14 cellular contexts compared by ENCODE assay signal in the genomic region with DNA sequence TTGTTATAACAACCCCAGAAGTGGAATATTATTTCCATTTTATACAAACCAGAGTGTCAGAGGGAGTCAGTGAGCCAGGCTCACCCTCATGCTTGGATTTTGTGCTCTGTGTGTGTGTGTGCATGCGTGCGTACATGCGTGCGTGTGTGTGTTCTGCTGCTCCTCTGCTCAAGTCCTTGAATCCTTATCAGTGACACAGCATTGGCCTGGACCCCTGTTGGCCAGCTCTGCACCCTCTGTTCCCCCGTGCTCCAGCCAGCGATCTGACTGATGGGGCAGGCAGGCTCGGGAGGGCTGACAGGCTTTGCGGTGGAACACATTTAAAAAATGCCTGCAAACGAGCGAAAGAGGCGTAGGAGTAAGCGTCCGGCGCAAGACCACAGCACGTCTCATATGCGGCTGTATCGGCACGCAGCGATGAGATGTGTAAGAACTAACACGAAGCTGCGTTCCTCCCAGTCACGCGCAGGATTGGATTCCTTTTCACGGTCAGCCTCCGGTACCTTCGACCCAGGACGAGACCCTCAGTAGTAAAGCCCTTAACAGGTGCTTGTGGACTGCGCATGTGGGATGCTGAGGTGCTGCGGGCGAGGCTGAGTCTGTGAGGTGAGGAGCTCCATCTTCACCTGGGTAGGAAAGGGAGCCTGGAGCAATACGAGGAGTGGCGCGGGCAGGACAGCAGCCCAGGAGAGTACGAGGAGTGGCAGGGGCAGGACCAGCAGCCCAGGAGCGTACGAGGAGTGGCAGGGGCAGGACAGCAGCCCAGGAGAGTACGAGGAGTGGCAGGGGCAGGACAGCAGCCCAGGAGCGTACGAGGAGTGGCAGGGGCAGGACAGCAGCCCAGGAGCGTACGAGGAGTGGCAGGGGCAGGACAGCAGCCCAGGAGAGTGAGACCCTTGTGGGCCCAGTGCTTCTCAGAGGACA.
DNase-seq lines count a peak whose midpoint lies in the region; ATAC-seq, FAIRE-seq and TF ChIP-seq lines count a peak whose summit lies in the region.
"Had no signal": no experiment of that assay in that cellular context is flagged by ENCODE, and none has a peak within 500 bp of the region (broad histone marks: within the 10 kb centered on the region; RNA-seq: fewer than 3 reads in every experiment).

No MANE protein-coding gene starts in this region.

- TF ChIP-seq RAD21 in GM12878 (IDR thresholded peaks at IDR 0.05; ENCODE audit: insufficient read depth, low read depth, low read length), result no peak

- H3K36me3 ChIP-seq in GM23338 (ENCODE audit: insufficient read depth) (no peaks in the 10 kb centered on the region), GM12878 (ENCODE audit: control insufficient read depth in 2 of 2, insufficient read depth in 2 of 2, low read length in 1 of 2) (peaks cover 0 to 2% of the 10 kb centered on the region in 2 experiments; a peak in 2 of 4 replicates), left lung (peaks cover 0 to 6% of the 10 kb centered on the region in 2 donors), brain microvascular endothelial cell (replicated peaks) (no peaks in the 10 kb centered on the region)

- H3K27ac ChIP-seq in GM23338 (ENCODE audit: low read depth) (no peak overlapping the region), GM12878 (ENCODE audit: control insufficient read depth, insufficient read depth) (no peak overlapping the region), left lung (no peak overlapping the region), brain microvascular endothelial cell (no peak overlapping the region)
- H3K27ac ChIP-seq: HL-60 had no signal

- RAD21 ChIA-PET in GM12878 (lab: Charles Lee; ENCODE audit: unreplicated experiment), result no interaction called here

- SMC1A ChIA-PET in GM12878 (lab: Charles Lee; ENCODE audit: uncharacterized antibody, unreplicated experiment), result interaction anchor here (2.2 kb wide), 1 partner anchor 34 kb away, joined by 4 read pairs; no protein-coding TSS in a partner anchor

- ATAC-seq in GM23338 (no peak), GM12878 (no peak), left lung (peak; percentile 65)
- ATAC-seq in stimulated activated memory B cell treated with anti-CD40 and anti-IgM and Interleukin-4, amounts not matched to agents 10 μg/mL and 1 μg/mL and 100 μg/mL, for 72 hours, result no peak
- ATAC-seq: CD8-positive, alpha-beta T cell had no signal

- in situ Hi-C loops in GM12878 (cut with MboI), result no loop called here
- in situ Hi-C loops in brain microvascular endothelial cell (cut with HindIII; ENCODE audit: low pct_ligation_motif_present, low sequenced_read_pairs), result no loop called here

- H3K9me3 ChIP-seq in GM12878 (replicated peaks; ENCODE audit: control insufficient read depth, insufficient read depth, low read length), result no peaks in the 10 kb centered on the region
- no peaks in the 10 kb centered on the region for H3K9me3 ChIP-seq in left lung

- CTCF ChIA-PET in GM12878 (lab: Yijun Ruan, JAX), result no interaction called here

- no peak overlapping the region for H3K4me3 ChIP-seq in GM23338
- H3K4me3 ChIP-seq in GM12878, result no peak overlapping the region
- H3K4me3 ChIP-seq in left lung, result no peak overlapping the region
- H3K4me3 ChIP-seq in brain microvascular endothelial cell (ENCODE audit: low read depth, low read length), result no peak overlapping the region

- H3K4me1 Mint-ChIP-seq in GM23338, result peaks cover 34% of the 10 kb centered on the region
- peaks cover 13% of the 10 kb centered on the region for H3K4me1 Mint-ChIP-seq in stimulated activated memory B cell treated with anti-CD40 and anti-IgM and Interleukin-4, amounts not matched to agents 10 μg/mL and 1 μg/mL and 100 μg/mL, for 72 hours

- no peaks in the 10 kb centered on the region for H3K9me2 ChIP-seq in GM23338 (ENCODE audit: insufficient read depth)

- 96% methylated on average over 40 of the region's 41 CpGs for WGBS in GM12878 (ENCODE audit: insufficient coverage, insufficient replicate concordance, low lambda C conversion rate, missing lambda C conversion rate)

- peaks cover 3% of the 10 kb centered on the region; the same call in 2 of the 3 replicates for H3K36me3 Mint-ChIP-seq in GM23338 (ENCODE audit: low read depth)
- peaks cover 34% of the 10 kb centered on the region for H3K36me3 Mint-ChIP-seq in stimulated activated memory B cell treated with anti-CD40 and anti-IgM and Interleukin-4, amounts not matched to agents 10 μg/mL and 1 μg/mL and 100 μg/mL, for 72 hours

- H3F3A ChIP-seq in GM23338 (replicated peaks; ENCODE audit: low read depth), result no peaks in the 10 kb centered on the region

- H3K4me1 ChIP-seq in GM23338 (ENCODE audit: insufficient read depth) (no peaks in the 10 kb centered on the region), GM12878 (ENCODE audit: control insufficient read depth, insufficient read depth, low read length) (no peaks in the 10 kb centered on the region), left lung (no peaks in the 10 kb centered on the region)

- no peak overlapping the region for H3K9ac ChIP-seq in GM12878 (ENCODE audit: control insufficient read depth, insufficient read depth, low read length)

- peak overlapping the region; percentile 76 for H3K27ac Mint-ChIP-seq in GM23338
- H3K27ac Mint-ChIP-seq in stimulated activated memory B cell treated with anti-CD40 and anti-IgM and Interleukin-4, amounts not matched to agents 10 μg/mL and 1 μg/mL and 100 μg/mL, for 72 hours, result peak overlapping the region; percentile 7
- H3K27ac Mint-ChIP-seq: CD8-positive, alpha-beta T cell had no signal

- TF ChIP-seq POLR2A in GM12878 (IDR thresholded peaks at IDR 0.05; ENCODE audit: low read depth, low read length) (no peak), GM12891 (IDR thresholded peaks at IDR 0.05; ENCODE audit: low read depth, low read length) (no peak)

- TF ChIP-seq CTCF in GM23338 (conservative IDR thresholded peaks at IDR 0.05; ENCODE audit: low read depth in 2 of 2) (no peak), GM12878 (IDR thresholded peaks at IDR 0.05 in 2 of 3, conservative IDR thresholded peaks at IDR 0.05 in 1 of 3; ENCODE audit: control insufficient read depth in 2 of 3, extremely low read depth in 1 of 3, insufficient read depth in 1 of 3, low read depth in 3 of 3, low read length in 3 of 3) (no peak), left lung (IDR thresholded peaks at IDR 0.05) (no peak), brain microvascular endothelial cell (IDR thresholded peaks at IDR 0.05; ENCODE audit: low read depth, low read length, missing control alignments) (no peak)

- BruUV-seq in GM12878 (replicated peaks; lab: Mats Ljungman, UMichigan), result no TSS peak

- peaks cover 4% of the 10 kb centered on the region; the same call in 1 of the 2 replicates for H4K20me1 ChIP-seq in GM23338 (replicated peaks; ENCODE audit: insufficient read depth)
- no peaks in the 10 kb centered on the region for H4K20me1 ChIP-seq in GM12878 (ENCODE audit: control insufficient read depth, insufficient read depth)

- POLR2A ChIA-PET in GM12878 (lab: Charles Lee), result no interaction called here

- H3K9me3 Mint-ChIP-seq in GM23338, result no peaks in the 10 kb centered on the region
- H3K9me3 Mint-ChIP-seq in stimulated activated memory B cell treated with anti-CD40 and anti-IgM and Interleukin-4, amounts not matched to agents 10 μg/mL and 1 μg/mL and 100 μg/mL, for 72 hours, result no peaks in the 10 kb centered on the region
- H3K9me3 Mint-ChIP-seq: CD8-positive, alpha-beta T cell had no signal

- intact Hi-C loops in GM12878 (cut with micrococcal nuclease; ENCODE audit: unreplicated experiment), result no loop called here
- intact Hi-C loops in left lung (cut with DNase I), result no loop called here

- H3K79me2 ChIP-seq in GM23338 (replicated peaks; ENCODE audit: insufficient read depth) (peaks cover 12% of the 10 kb centered on the region; the same call in 1 of the 2 replicates), GM12878 (ENCODE audit: control insufficient read depth, insufficient read depth, low read length) (no peaks in the 10 kb centered on the region)

- FAIRE-seq in GM12878 (lab: Jason Lieb, UNC), result no peak
- FAIRE-seq in GM12891 (lab: Jason Lieb, UNC), result no peak

- H3K27me3 ChIP-seq in GM23338 (ENCODE audit: insufficient read depth) (no peaks in the 10 kb centered on the region), GM12878 (replicated peaks in 1 of 2; ENCODE audit: control insufficient read depth in 2 of 2, insufficient read depth in 2 of 2, low read length in 1 of 2) (no peaks in the 10 kb centered on the region), left lung (no peaks in the 10 kb centered on the region), brain microvascular endothelial cell (replicated peaks) (no peaks in the 10 kb centered on the region)

- no peak for TF ChIP-seq EP300 in GM12878 (IDR thresholded peaks at IDR 0.05; ENCODE audit: borderline replicate concordance in 1 of 2, control insufficient read depth in 1 of 2, low read depth in 2 of 2, low read length in 2 of 2)

- H3K27me3 Mint-ChIP-seq in GM23338 (ENCODE audit: insufficient read depth, low read depth, poor library complexity), result no peaks in the 10 kb centered on the region
- H3K27me3 Mint-ChIP-seq in stimulated activated memory B cell treated with anti-CD40 and anti-IgM and Interleukin-4, amounts not matched to agents 10 μg/mL and 1 μg/mL and 100 μg/mL, for 72 hours, result no peaks in the 10 kb centered on the region

- H3K4me3 Mint-ChIP-seq in GM23338, result no peak overlapping the region
- no peak overlapping the region for H3K4me3 Mint-ChIP-seq in stimulated activated memory B cell treated with anti-CD40 and anti-IgM and Interleukin-4, amounts not matched to agents 10 μg/mL and 1 μg/mL and 100 μg/mL, for 72 hours
- H3K4me3 Mint-ChIP-seq: CD8-positive, alpha-beta T cell had no signal

- H2AFZ ChIP-seq in GM23338 (no peak overlapping the region), GM12878 (ENCODE audit: control insufficient read depth, low read depth, low read length) (no peak overlapping the region)

- DNase-seq in GM23338 (ENCODE audit: low spot score), result no peak
- DNase-seq in GM12878 (ENCODE audit: low read depth, low spot score), result no peak
- peak; percentile 66 to 68 for DNase-seq in left lung
- no peak for DNase-seq in NCI-H774 (lab: John Stamatoyannopoulos, UW)
- no peak for DNase-seq in NCI-H2107 (lab: John Stamatoyannopoulos, UW)
- no peak for DNase-seq in brain microvascular endothelial cell
- DNase-seq in GM12891 (ENCODE audit: insufficient read length, low spot score), result no peak
- DNase-seq: CD8-positive, alpha-beta T cell; HCEC 1CT; NCI-H1436; NCI-H2029; NCI-H748 treated with DMSO at 0.1 percent for 48 hours had no signal

- no peak overlapping the region for H3K4me2 ChIP-seq in GM23338
- no peak overlapping the region for H3K4me2 ChIP-seq in GM12878 (ENCODE audit: control insufficient read depth, insufficient read depth)

TF ChIP-seq in GM12878, 131 proteins besides CTCF, POLR2A, EP300 and RAD21 (continues in another document):
- no peak for TF ChIP-seq ZNF622 (IDR thresholded peaks at IDR 0.05)

TF ChIP-seq in GM12891, 5 proteins besides CTCF, POLR2A, EP300 and RAD21:
- TF ChIP-seq POU2F2 (IDR thresholded peaks at IDR 0.05; ENCODE audit: low read depth, low read length) (no peak), POLR2AphosphoS5 (IDR thresholded peaks at IDR 0.05; ENCODE audit: low read depth, low read length) (no peak), TAF1 (IDR thresholded peaks at IDR 0.05; ENCODE audit: low read depth, low read length) (no peak), SPI1 (IDR thresholded peaks at IDR 0.05; ENCODE audit: low read depth, low read length) (no peak), PAX5 (IDR thresholded peaks at IDR 0.05; ENCODE audit: insufficient read depth, low read length, severe bottlenecking) (no peak)

Comparison
In these comparisons a context has a peak if more than half of its experiments do, and no peak if none do; other contexts are left out.
1. DNase-seq: peak in left lung (2 of 2); none in GM23338 (single experiment), GM12878 (single experiment), NCI-H774 (single experiment), NCI-H2107 (single experiment), brain microvascular endothelial cell (single experiment) and GM12891 (single experiment).